Comparison of ENCODE assay signal across 8 cellular contexts in the genomic region with DNA sequence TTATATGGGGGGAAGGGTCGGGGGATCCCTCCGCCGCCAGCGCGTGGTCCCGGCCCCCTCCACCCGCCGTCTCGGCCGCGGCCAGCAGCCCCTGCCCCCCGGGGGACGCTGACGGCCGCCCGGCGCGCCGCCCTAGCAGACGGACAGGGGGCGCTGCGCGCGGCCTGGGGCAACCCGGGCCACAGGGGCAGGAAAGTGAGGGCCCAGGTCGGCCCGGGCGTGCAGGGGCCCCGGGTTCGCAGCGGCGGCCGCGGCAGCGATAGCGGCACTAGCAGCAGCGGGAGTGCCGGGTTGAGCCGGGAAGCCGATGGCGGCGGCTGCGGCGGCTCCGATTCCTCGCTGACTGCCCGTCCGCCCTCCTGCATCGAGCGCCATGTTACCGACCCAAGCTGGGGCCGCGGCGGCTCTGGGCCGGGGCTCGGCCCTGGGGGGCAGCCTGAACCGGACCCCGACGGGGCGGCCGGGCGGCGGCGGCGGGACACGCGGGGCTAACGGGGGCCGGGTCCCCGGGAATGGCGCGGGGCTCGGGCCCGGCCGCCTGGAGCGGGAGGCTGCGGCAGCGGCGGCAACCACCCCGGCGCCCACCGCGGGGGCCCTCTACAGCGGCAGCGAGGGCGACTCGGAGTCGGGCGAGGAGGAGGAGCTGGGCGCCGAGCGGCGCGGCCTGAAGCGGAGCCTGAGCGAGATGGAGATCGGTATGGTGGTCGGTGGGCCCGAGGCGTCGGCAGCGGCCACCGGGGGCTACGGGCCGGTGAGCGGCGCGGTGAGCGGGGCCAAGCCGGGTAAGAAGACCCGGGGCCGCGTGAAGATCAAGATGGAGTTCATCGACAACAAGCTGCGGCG. TPM values are rescaled to one million over a fixed set of nuclear protein-coding genes. Genes with fewer than 3 reads are reported as not detected.
DNase-seq lines count a peak whose midpoint lies in the region; ATAC-seq and TF ChIP-seq lines count a peak whose summit lies in the region.

No MANE protein-coding gene starts in this region.

- peak overlapping the region; percentile 69 to 96 for H3K27ac Mint-ChIP-seq in stimulated activated naive CD8-positive, alpha-beta T cell treated with anti-CD3 and anti-CD28 coated beads, Interleukin-15, amount 100 ng/mL, for 72 hours

- peak overlapping the region; percentile 91 to 95 for H3K4me3 Mint-ChIP-seq in stimulated activated naive CD8-positive, alpha-beta T cell treated with anti-CD3 and anti-CD28 coated beads, Interleukin-15, amount 100 ng/mL, for 72 hours

- DNase-seq in NCI-H1105 (lab: John Stamatoyannopoulos, UW), result peak; percentile 6
- no peak for DNase-seq in NCI-H1105 treated with DMSO at 0.1 percent for 48 hours (lab: John Stamatoyannopoulos, UW)
- no peak for DNase-seq in Panc1 (ENCODE audit: low read depth, low spot score)
- DNase-seq in body of pancreas, result peak in 2 of 4 donors; percentile 28 to 37
- DNase-seq in left lung, result peak in 1 of 2 donors; percentile 88
- DNase-seq in stimulated activated naive CD8-positive, alpha-beta T cell treated with anti-CD3 and anti-CD28 coated beads, Interleukin-15, amount 100 ng/mL, for 72 hours, result peak; percentile 43 to 67
- DNase-seq in SIG-M5 (lab: John Stamatoyannopoulos, UW), result no peak

- WGBS in body of pancreas, 2 donors, result 1% methylated on average over 88 of the region's 116 CpGs; no CpG with 5 or more reads in 1 of the 2 donors

- H3K9me3 ChIP-seq in Panc1 (ENCODE audit: control insufficient read depth, insufficient read depth, low read depth, low read length) (no peaks in the 10 kb centered on the region), body of pancreas (no peaks in the 10 kb centered on the region), left lung (no peaks in the 10 kb centered on the region)

- POLR2A ChIA-PET in Panc1 (lab: Charles Lee), result interaction anchor here (0.7 kb wide), 1 partner anchor 322 kb away, joined by 3 read pairs; no protein-coding TSS in a partner anchor

- no peaks in the 10 kb centered on the region for H3K27me3 Mint-ChIP-seq in stimulated activated naive CD8-positive, alpha-beta T cell treated with anti-CD3 and anti-CD28 coated beads, Interleukin-15, amount 100 ng/mL, for 72 hours

- TF ChIP-seq CTCF in Panc1 (IDR thresholded peaks at IDR 0.05) (peak; percentile 92), body of pancreas (IDR thresholded peaks at IDR 0.05) (peak; percentile 6 to 88 (median 70)), left lung (IDR thresholded peaks at IDR 0.05) (peak; percentile 48 to 82)

- intact Hi-C loops in Panc1 (cut with micrococcal nuclease; ENCODE audit: unreplicated experiment) (no loop called here), body of pancreas (cut with DNase I) (no loop called here), left lung (cut with DNase I) (no loop called here)

- CTCF ChIA-PET in Panc1 (lab: Charles Lee), result no interaction called here

- H3K4me3 ChIP-seq in Panc1 (ENCODE audit: low read depth in 2 of 2, low read length in 2 of 2) (peak overlapping the region; percentile 82 to 90), body of pancreas (peak overlapping the region; percentile 73 to 86), left lung (peak overlapping the region; percentile 85 to 96)

- TF ChIP-seq POLR2A in body of pancreas (IDR thresholded peaks at IDR 0.05), result peak; percentile 57 to 84 (median 64)

- no peaks in the 10 kb centered on the region for H3K9me3 Mint-ChIP-seq in stimulated activated naive CD8-positive, alpha-beta T cell treated with anti-CD3 and anti-CD28 coated beads, Interleukin-15, amount 100 ng/mL, for 72 hours

- H3K36me3 ChIP-seq in Panc1 (ENCODE audit: control insufficient read depth, insufficient read depth, low read length), result peaks cover 6% of the 10 kb centered on the region; the same call in 1 of the 2 replicates
- H3K36me3 ChIP-seq in body of pancreas (replicated peaks in 1 of 2; ENCODE audit: insufficient read depth in 1 of 2, low read depth in 2 of 2), result peaks cover 0 to 2% of the 10 kb centered on the region in 2 donors
- peaks cover 0 to 14% of the 10 kb centered on the region in 2 donors for H3K36me3 ChIP-seq in left lung

- ATAC-seq in HG02623 (IDR thresholded peaks at IDR 0.05; ENCODE audit: unreplicated experiment) (peak; percentile 29), Panc1 (peak; percentile 2; the same call in 1 of the 2 replicates), body of pancreas (peak; percentile 49), left lung (no peak)
- peak; percentile 6 for ATAC-seq in stimulated activated naive CD8-positive, alpha-beta T cell treated with anti-CD3 and anti-CD28 coated beads, Interleukin-15, amount 100 ng/mL, for 72 hours

- H3K27me3 ChIP-seq in Panc1 (ENCODE audit: control insufficient read depth, insufficient read depth, low read length) (no peaks in the 10 kb centered on the region), body of pancreas (no peaks in the 10 kb centered on the region), left lung (no peaks in the 10 kb centered on the region)

- in situ Hi-C loops in Panc1 (cut with HindIII; ENCODE audit: low pct_unique_long_range_greater_than_20kb, low sequenced_read_pairs), result no loop called here

- H3K4me1 Mint-ChIP-seq in stimulated activated naive CD8-positive, alpha-beta T cell treated with anti-CD3 and anti-CD28 coated beads, Interleukin-15, amount 100 ng/mL, for 72 hours, result peaks cover 56% of the 10 kb centered on the region

- BruUV-seq in Panc1 (replicated peaks; lab: Mats Ljungman, UMichigan), result no TSS peak

- H3K27ac ChIP-seq in Panc1 (ENCODE audit: low read length) (peak overlapping the region; percentile 81), body of pancreas (peak overlapping the region; percentile 93 to 97 (median 96)), left lung (peak overlapping the region; percentile 96 to 97)

- H3K4me1 ChIP-seq in Panc1 (ENCODE audit: control insufficient read depth, insufficient read depth, low read length), result peaks cover 19% of the 10 kb centered on the region
- H3K4me1 ChIP-seq in body of pancreas, result peaks cover 34% of the 10 kb centered on the region
- H3K4me1 ChIP-seq in left lung, result peaks cover 24 to 49% of the 10 kb centered on the region in 2 donors

RNA-seq across cellular contexts. Expression of a gene that starts 0.4 kb away (rescaled TPM):
- total RNA-seq in Panc1 (2021; ENCODE audit: unreplicated experiment) (48.9 TPM), body of pancreas (10 to 100 TPM; 12.7 to 30.7 TPM), left lung (10 to 100 TPM; 31.8 to 36.3 TPM)
- polyA plus RNA-seq in Panc1 (2012; ENCODE audit: insufficient read length), result 60.8 TPM

RNA-seq across cellular contexts. Expression of a gene that starts 10.5 kb away (rescaled TPM):
- total RNA-seq in Panc1 (2021; ENCODE audit: unreplicated experiment), result 54.3 TPM
- 41.2 TPM for polyA plus RNA-seq in Panc1 (2012; ENCODE audit: insufficient read length)
- 10 to 100 TPM; 34.8 to 84.4 TPM for total RNA-seq in body of pancreas
- total RNA-seq in left lung, result 10 to 100 TPM; 36.1 to 37.3 TPM

RNA-seq across cellular contexts. Expression of a gene that starts 57.8 kb away (rescaled TPM):
- total RNA-seq in Panc1 (2021; ENCODE audit: unreplicated experiment), result 67.3 TPM
- polyA plus RNA-seq in Panc1 (2012; ENCODE audit: insufficient read length), result 194 TPM
- total RNA-seq in body of pancreas, result 100 to 1,000 TPM in 1 of 2 donors, 10 to 100 TPM in 1; 94.2 to 119 TPM
- 10 to 100 TPM; 47.3 to 49.6 TPM for total RNA-seq in left lung

Comparison
In these comparisons a context has a peak if more than half of its experiments do, and no peak if none do; other contexts are left out.
1. DNase-seq: peak in NCI-H1105 (single experiment) and stimulated activated naive CD8-positive, alpha-beta T cell treated with anti-CD3 and anti-CD28 coated beads, Interleukin-15, amount 100 ng/mL, for 72 hours (2 of 2); none in NCI-H1105 treated with DMSO at 0.1 percent for 48 hours (single experiment), Panc1 (single experiment) and SIG-M5 (single experiment).
2. Peak in every context shown above with its lines, with median percentiles within 50 percentile points of each other: H3K27ac ChIP-seq, H3K4me3 ChIP-seq and CTCF ChIP-seq.